Comparison of ENCODE assay signal across 8 cellular contexts in genomic region chr7:149620961-149621360, GRCh38.
DNase-seq lines count a peak whose midpoint lies in the region; ATAC-seq and TF ChIP-seq lines count a peak whose summit lies in the region.

No MANE protein-coding gene starts in this region.

- H3K27ac Mint-ChIP-seq in activated CD8-positive, alpha-beta T cell treated with anti-CD3 and anti-CD28 coated beads for 36 hours: peak overlapping the region; percentile 85
- no peak overlapping the region for H3K27ac Mint-ChIP-seq in osteocyte (ENCODE audit: unreplicated experiment)

- ATAC-seq in GM18907 (IDR thresholded peaks at IDR 0.05; ENCODE audit: unreplicated experiment): peak; percentile 58
- ATAC-seq in HG02678 (IDR thresholded peaks at IDR 0.05; ENCODE audit: unreplicated experiment): peak; percentile 44
- ATAC-seq in activated CD8-positive, alpha-beta T cell treated with anti-CD3 and anti-CD28 coated beads for 36 hours: peak; percentile 47
- no peak for ATAC-seq in GM19324 (IDR thresholded peaks at IDR 0.05; ENCODE audit: low FRiP score, unreplicated experiment)

- POLR2A ChIA-PET in activated CD8-positive, alpha-beta T cell treated with anti-CD3 and anti-CD28 coated beads for 36 hours (lab: Charles Lee): interaction anchor here (0.9 to 1.7 kb wide), 3 partner anchors 8 to 22 kb away, joined by 3 to 4 read pairs (median 4); no protein-coding TSS in a partner anchor

- H3K4me1 Mint-ChIP-seq in activated CD8-positive, alpha-beta T cell treated with anti-CD3 and anti-CD28 coated beads for 36 hours (ENCODE audit: low read depth): peaks cover 39% of the 10 kb centered on the region
- H3K4me1 Mint-ChIP-seq in osteocyte (ENCODE audit: unreplicated experiment): peaks cover 24% of the 10 kb centered on the region

- no peaks in the 10 kb centered on the region for H3K27me3 Mint-ChIP-seq in activated CD8-positive, alpha-beta T cell treated with anti-CD3 and anti-CD28 coated beads for 36 hours
- no peaks in the 10 kb centered on the region for H3K27me3 Mint-ChIP-seq in osteocyte (ENCODE audit: unreplicated experiment)

- intact Hi-C loops in activated CD8-positive, alpha-beta T cell treated with anti-CD3 and anti-CD28 coated beads for 36 hours (cut with micrococcal nuclease): loop anchor here (10.0 kb wide), 1 partner anchor 116 kb away; no protein-coding TSS in a partner anchor

- no peaks in the 10 kb centered on the region for H3K9me3 Mint-ChIP-seq in activated CD8-positive, alpha-beta T cell treated with anti-CD3 and anti-CD28 coated beads for 36 hours
- no peaks in the 10 kb centered on the region for H3K9me3 Mint-ChIP-seq in osteocyte (ENCODE audit: unreplicated experiment)

- CTCF ChIA-PET in activated CD8-positive, alpha-beta T cell treated with anti-CD3 and anti-CD28 coated beads for 36 hours (lab: Charles Lee): no interaction called here

- peaks cover 54% of the 10 kb centered on the region for H3K36me3 Mint-ChIP-seq in activated CD8-positive, alpha-beta T cell treated with anti-CD3 and anti-CD28 coated beads for 36 hours (ENCODE audit: low read depth)
- peaks cover 36% of the 10 kb centered on the region for H3K36me3 Mint-ChIP-seq in osteocyte (ENCODE audit: unreplicated experiment)

- no peak for TF ChIP-seq CTCF in activated CD8-positive, alpha-beta T cell treated with anti-CD3 and anti-CD28 coated beads for 36 hours (IDR thresholded peaks at IDR 0.05)
- no peak for TF ChIP-seq CTCF in osteocyte (IDR thresholded peaks at IDR 0.05)

- DNase-seq in activated CD8-positive, alpha-beta T cell treated with anti-CD3 and anti-CD28 coated beads for 36 hours: peak; percentile 88
- peak in 2 of 3 experiments; percentile 14 to 75 for DNase-seq in stimulated activated CD4-positive, alpha-beta T cell treated with anti-CD3 and anti-CD28 coated beads, TNF-alpha, amount 100 ng/mL, for 24 hours (ENCODE audit: low read depth in 3 of 3)
- DNase-seq in osteocyte (ENCODE audit: extremely low spot score, unreplicated experiment) (no peak), anterior cingulate cortex (lab: John Stamatoyannopoulos, UW) (no peak), NCI-H446 (lab: John Stamatoyannopoulos, UW) (no peak)

- H3K4me3 Mint-ChIP-seq in activated CD8-positive, alpha-beta T cell treated with anti-CD3 and anti-CD28 coated beads for 36 hours: no peak overlapping the region
- H3K4me3 Mint-ChIP-seq in osteocyte (ENCODE audit: unreplicated experiment): no peak overlapping the region

Comparison
In these comparisons a context has a peak if more than half of its experiments do, and no peak if none do; other contexts are left out.
1. DNase-seq: peak in activated CD8-positive, alpha-beta T cell treated with anti-CD3 and anti-CD28 coated beads for 36 hours (single experiment) and stimulated activated CD4-positive, alpha-beta T cell treated with anti-CD3 and anti-CD28 coated beads, TNF-alpha, amount 100 ng/mL, for 24 hours (2 of 3); none in osteocyte (single experiment), anterior cingulate cortex (0 of 58) and NCI-H446 (0 of 2).